ENCODE assay signal across 19 cellular contexts in the genomic region with DNA sequence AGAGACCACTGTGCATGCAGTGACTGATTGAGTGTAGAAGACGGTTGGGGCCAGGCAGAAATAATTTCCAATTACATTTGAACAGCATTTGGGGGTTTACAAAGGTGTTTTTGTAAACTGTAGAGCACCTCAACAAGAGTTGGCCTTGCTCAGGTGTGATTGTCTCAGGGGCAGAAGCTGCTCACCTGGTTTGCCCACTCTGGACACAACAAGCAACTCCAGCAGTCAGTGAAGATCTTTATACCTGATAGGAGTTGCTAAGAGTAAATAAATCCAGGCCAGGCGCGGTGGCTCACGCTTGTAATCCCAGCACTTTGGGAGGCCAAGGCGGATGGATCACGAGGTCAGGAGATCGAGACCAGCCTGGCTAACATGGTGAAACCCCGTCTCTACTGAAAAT.
DNase-seq lines count a peak whose midpoint lies in the region; ATAC-seq and TF ChIP-seq lines count a peak whose summit lies in the region.
"Had no signal": no experiment of that assay in that cellular context is flagged by ENCODE, and none has a peak within 500 bp of the region (broad histone marks: within the 10 kb centered on the region; RNA-seq: fewer than 3 reads in every experiment).

No MANE protein-coding gene starts in this region.

- no peaks in the 10 kb centered on the region for H3F3A ChIP-seq in PC-3 (ENCODE audit: low read length, unreplicated experiment)

- DNase-seq in SIG-M5 treated with dmso at 0.1 percent for 504 hours (lab: John Stamatoyannopoulos, UW; ENCODE audit: unreplicated experiment) (peak; percentile 5), SIG-M5 (lab: John Stamatoyannopoulos, UW) (no peak), LNCaP clone FGC (ENCODE audit: low read depth) (peak; percentile 39), PC-3 (peak; percentile 22), right atrium auricular region (ENCODE audit: low spot score) (no peak)
- DNase-seq: 8988T; ACHN; AML-193; BE2C; CD4-positive, alpha-beta T cell; CD8-positive, alpha-beta memory T cell; DMS 273 treated with DMSO at 0.1 percent for 48 hours; DMS79 treated with DMSO at 0.1 percent for 48 hours; GM23248; H7; HCEC 1CT had no signal

- no peaks in the 10 kb centered on the region for H4K20me1 ChIP-seq in PC-3 (ENCODE audit: low read length)
- H4K20me1 ChIP-seq: BLaER1 treated with 17β-estradiol and CSF1 and Interleukin-3, amounts not matched to agents 10 nM and 100 nM had no signal

- no TSS peak for BruUV-seq in PC-3 (replicated peaks; lab: Mats Ljungman, UMichigan)

- H3K27me3 ChIP-seq in PC-3 (ENCODE audit: low read length), result no peaks in the 10 kb centered on the region
- no peaks in the 10 kb centered on the region for H3K27me3 ChIP-seq in right atrium auricular region
- H3K27me3 ChIP-seq: BE2C; BLaER1 treated with 17β-estradiol and CSF1 and Interleukin-3, amounts not matched to agents 10 nM and 100 nM had no signal

- H3K9me3 ChIP-seq in PC-3 (ENCODE audit: low read length) (no peaks in the 10 kb centered on the region), right atrium auricular region (no peaks in the 10 kb centered on the region)
- H3K9me3 ChIP-seq: A549; BE2C; BLaER1 treated with 17β-estradiol and CSF1 and Interleukin-3, amounts not matched to agents 10 nM and 100 nM had no signal

- H3K9me2 ChIP-seq in PC-3 (replicated peaks; ENCODE audit: low read length), result no peaks in the 10 kb centered on the region

- TF ChIP-seq CTCF in LNCaP clone FGC (IDR thresholded peaks at IDR 0.05; ENCODE audit: control insufficient read depth, extremely low read depth, insufficient read depth), result no peak
- no peak for TF ChIP-seq CTCF in PC-3 (conservative IDR thresholded peaks at IDR 0.05; ENCODE audit: low read depth, low read length)
- no peak for TF ChIP-seq CTCF in right atrium auricular region (IDR thresholded peaks at IDR 0.05)

- no peaks in the 10 kb centered on the region for H3K36me3 ChIP-seq in PC-3 (ENCODE audit: low read depth, low read length)
- no peaks in the 10 kb centered on the region for H3K36me3 ChIP-seq in right atrium auricular region
- H3K36me3 ChIP-seq: BE2C; BLaER1 treated with 17β-estradiol and CSF1 and Interleukin-3, amounts not matched to agents 10 nM and 100 nM had no signal

- intact Hi-C loops in PC-3 (cut with micrococcal nuclease), result no loop called here

- no peaks in the 10 kb centered on the region for H3K4me1 ChIP-seq in PC-3 (ENCODE audit: insufficient read depth, low read length)
- H3K4me1 ChIP-seq in right atrium auricular region, result no peaks in the 10 kb centered on the region
- H3K4me1 ChIP-seq: A549; BE2C; BLaER1 treated with 17β-estradiol and CSF1 and Interleukin-3, amounts not matched to agents 10 nM and 100 nM had no signal

- ATAC-seq in PC-3 (no peak), GM21529 (IDR thresholded peaks at IDR 0.05; ENCODE audit: unreplicated experiment) (no peak)
- ATAC-seq: A549 had no signal

- H3K27ac ChIP-seq in PC-3 (ENCODE audit: low read length), result no peak overlapping the region
- H3K27ac ChIP-seq in right atrium auricular region, result no peak overlapping the region
- H3K27ac ChIP-seq: A549; BLaER1 treated with 17β-estradiol and CSF1 and Interleukin-3, amounts not matched to agents 10 nM and 100 nM; GM23248 had no signal

- POLR2A ChIA-PET in PC-3 (lab: Charles Lee; ENCODE audit: unreplicated experiment), result no interaction called here

- H3K4me3 ChIP-seq in LNCaP clone FGC (ENCODE audit: low read depth, low read length) (no peak overlapping the region), PC-3 (ENCODE audit: low read length) (no peak overlapping the region), right atrium auricular region (no peak overlapping the region)
- H3K4me3 ChIP-seq: A549; BLaER1 treated with 17β-estradiol and CSF1 and Interleukin-3, amounts not matched to agents 10 nM and 100 nM; GM23248 had no signal

- no peak overlapping the region for H2AFZ ChIP-seq in PC-3 (ENCODE audit: low read length)
- H2AFZ ChIP-seq: GM23248 had no signal

- no peaks in the 10 kb centered on the region for H3K79me2 ChIP-seq in PC-3 (ENCODE audit: low read length)

- H3K9ac ChIP-seq in PC-3 (ENCODE audit: low read length), result no peak overlapping the region
- H3K9ac ChIP-seq: BLaER1 treated with 17β-estradiol and CSF1 and Interleukin-3, amounts not matched to agents 10 nM and 100 nM; GM23248 had no signal

- CTCF ChIA-PET in PC-3 (lab: Charles Lee), result no interaction called here

- no peak overlapping the region for H3K4me2 ChIP-seq in PC-3 (ENCODE audit: low read length)
- H3K4me2 ChIP-seq: A549; BLaER1 treated with 17β-estradiol and CSF1 and Interleukin-3, amounts not matched to agents 10 nM and 100 nM had no signal

Comparison
In these comparisons a context has a peak if more than half of its experiments do, and no peak if none do; other contexts are left out.
1. DNase-seq: peak in SIG-M5 treated with dmso at 0.1 percent for 504 hours (single experiment), LNCaP clone FGC (single experiment) and PC-3 (single experiment); none in SIG-M5 (single experiment) and right atrium auricular region (single experiment).